ENCODE assay signal across 2 cellular contexts in genomic region chr4:102492531-102493241, GRCh38.
TF ChIP-seq lines count a peak whose summit lies in the region.

No MANE protein-coding gene starts in this region.

TF ChIP-seq in IMR-90, 13 proteins besides CTCF, POLR2A, EP300 and RAD21:
- TF ChIP-seq FOS (IDR thresholded peaks at IDR 0.05; ENCODE audit: low read depth, low read length) (no peak), MXI1 (IDR thresholded peaks at IDR 0.05; ENCODE audit: borderline replicate concordance, low read depth, low read length) (no peak), NFE2L2 (IDR thresholded peaks at IDR 0.05; ENCODE audit: low read depth, low read length) (no peak), RCOR1 (IDR thresholded peaks at IDR 0.05; ENCODE audit: insufficient replicate concordance, low read length) (no peak), MAFK (IDR thresholded peaks at IDR 0.05; ENCODE audit: low read depth, low read length) (no peak), RFX5 (IDR thresholded peaks at IDR 0.05; ENCODE audit: low read depth, low read length) (no peak), CEBPB (IDR thresholded peaks at IDR 0.05; ENCODE audit: low read depth, low read length) (no peak)

TF ChIP-seq in K562, 482 proteins besides CTCF, POLR2A, EP300 and RAD21:
- TF ChIP-seq ZBTB5 (IDR thresholded peaks at IDR 0.05): no peak
- peak; percentile 93 for TF ChIP-seq SPI1 (IDR thresholded peaks at IDR 0.05; ENCODE audit: borderline replicate concordance, low read depth, low read length)
- no peak for TF ChIP-seq MCM3 (IDR thresholded peaks at IDR 0.05)
- TF ChIP-seq KDM1A (IDR thresholded peaks at IDR 0.05): no peak
- no peak for TF ChIP-seq SP2 (IDR thresholded peaks at IDR 0.05; ENCODE audit: extremely low read depth, low read depth, low read length, poor library complexity, severe bottlenecking)
- TF ChIP-seq PKNOX1 (IDR thresholded peaks at IDR 0.05): no peak
- TF ChIP-seq SIN3A (IDR thresholded peaks at IDR 0.05; ENCODE audit: borderline replicate concordance in 2 of 2, control insufficient read depth in 1 of 2, low read depth in 2 of 2, low read length in 2 of 2): no peak
- no peak for TF ChIP-seq CGGBP1 (CRISPR knock-in tag; IDR thresholded peaks at IDR 0.05)
- no peak for TF ChIP-seq ATF7 (IDR thresholded peaks at IDR 0.05)
- TF ChIP-seq TEAD4 (IDR thresholded peaks at IDR 0.05; ENCODE audit: low read length): peak; percentile 29; the same call in 1 of the 2 replicates
- TF ChIP-seq TEAD4 (CRISPR knock-in tag; IDR thresholded peaks at IDR 0.05; ENCODE audit: borderline replicate concordance): no peak
- no peak for TF ChIP-seq PRDM10 (IDR thresholded peaks at IDR 0.05; ENCODE audit: partially characterized antibody)
- no peak for TF ChIP-seq CXXC5 (CRISPR knock-in tag; IDR thresholded peaks at IDR 0.05)
- no peak for TF ChIP-seq ARID3B (CRISPR knock-in tag; IDR thresholded peaks at IDR 0.05; ENCODE audit: borderline replicate concordance)
- no peak for TF ChIP-seq JUN (IDR thresholded peaks at IDR 0.05; ENCODE audit: borderline replicate concordance, low read depth, low read length)
- no peak for TF ChIP-seq JUN (CRISPR knock-in tag; IDR thresholded peaks at IDR 0.05; ENCODE audit: borderline replicate concordance)
- TF ChIP-seq ZNF354B (CRISPR knock-in tag; IDR thresholded peaks at IDR 0.05): no peak
- TF ChIP-seq ZNF75A (CRISPR knock-in tag; IDR thresholded peaks at IDR 0.05): no peak
- no peak for TF ChIP-seq MTF1 (CRISPR knock-in tag; IDR thresholded peaks at IDR 0.05; ENCODE audit: borderline replicate concordance)
- TF ChIP-seq SMARCE1 (IDR thresholded peaks at IDR 0.05): peak; percentile 30; the same call in 1 of the 2 replicates
- no peak for TF ChIP-seq ZNF696 (CRISPR knock-in tag; conservative IDR thresholded peaks at IDR 0.05)
- no peak for TF ChIP-seq MEF2A (IDR thresholded peaks at IDR 0.05; ENCODE audit: control insufficient read depth, low read depth, low read length)
- no peak for TF ChIP-seq ZNF561 (CRISPR knock-in tag; conservative IDR thresholded peaks at IDR 0.05)
- TF ChIP-seq ZNF77 (CRISPR knock-in tag; IDR thresholded peaks at IDR 0.05): no peak
- TF ChIP-seq E2F4 (CRISPR knock-in tag; IDR thresholded peaks at IDR 0.05; ENCODE audit: low read depth): no peak
- TF ChIP-seq RCOR1 (IDR thresholded peaks at IDR 0.05; ENCODE audit: borderline replicate concordance in 1 of 2, low read depth in 2 of 2, low read length in 2 of 2): peak in 1 of 2 experiments; percentile 39; a peak in 1 of 4 replicates
- TF ChIP-seq KDM4B (IDR thresholded peaks at IDR 0.05; ENCODE audit: borderline replicate concordance in 2 of 2, low read depth in 1 of 2): no peak
TF ChIP-seq in K562: peak in this region for 4.
